Comparison of ENCODE assay signal across 19 cellular contexts in the genomic region with DNA sequence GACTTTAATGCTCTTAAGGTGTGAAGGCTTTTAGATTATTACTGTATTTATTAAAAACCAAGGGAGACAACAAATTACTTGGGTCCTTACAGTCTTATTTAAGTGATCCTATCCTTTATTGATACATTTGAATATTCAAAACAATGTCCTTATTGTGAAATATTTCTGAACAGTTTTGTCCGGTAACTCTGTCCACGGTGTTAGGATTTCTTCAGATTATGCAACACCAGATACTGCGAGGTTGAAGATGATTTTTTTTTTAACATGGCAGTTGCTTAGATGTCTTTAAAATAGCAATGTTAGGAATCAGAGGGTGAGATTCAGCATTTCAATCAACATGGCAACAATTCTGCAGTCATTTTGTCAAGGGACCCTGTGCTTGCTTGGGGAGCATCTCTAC.
"Had no signal": no experiment of that assay in that cellular context is flagged by ENCODE, and none has a peak within 500 bp of the region (broad histone marks: within the 10 kb centered on the region; RNA-seq: fewer than 3 reads in every experiment).

No MANE protein-coding gene starts in this region.

- H3K4me3 ChIP-seq: esophagus muscularis mucosa, hepatocyte, smooth muscle cell, suprapubic skin, thyroid gland had no signal

- H3K4me1 ChIP-seq: suprapubic skin had no signal

- H3K36me3 ChIP-seq: esophagus muscularis mucosa, neutrophil, suprapubic skin, thyroid gland had no signal

- ATAC-seq: effector memory CD8-positive, alpha-beta T cell; naive thymus-derived CD4-positive, alpha-beta T cell; right cardiac atrium; stimulated activated effector memory CD8-positive, alpha-beta T cell treated with anti-CD3 and anti-CD28 coated beads, Interleukin-12 subunit alpha, Interleukin-12 subunit beta, amount 100 ng/mL, for 72 hours; stimulated activated naive CD8-positive, alpha-beta T cell treated with anti-CD3 and anti-CD28 coated beads, Interleukin-15, Interleukin-2, amounts not matched to agents 100 U/mL and 50 U/mL, for 24 hours had no signal

- H3K79me2 ChIP-seq: hepatocyte had no signal

- H3K9me3 ChIP-seq: esophagus muscularis mucosa, neutrophil, suprapubic skin, thyroid gland had no signal

- H3K27me3 ChIP-seq: esophagus muscularis mucosa, hepatocyte, neutrophil, suprapubic skin, thyroid gland had no signal

- DNase-seq: effector memory CD8-positive, alpha-beta T cell; foreskin melanocyte; head of caudate nucleus; kidney glomerular epithelial cell; mammary epithelial cell; naive thymus-derived CD4-positive, alpha-beta T cell; posterior cingulate gyrus; right cardiac atrium; stimulated activated CD4-positive, alpha-beta T cell treated with anti-CD3 and anti-CD28 coated beads, Interleukin-4, amount 100 ng/mL, for 1 hour; stimulated activated CD8-positive, alpha-beta memory T cell treated with anti-CD3 and anti-CD28 coated beads, Interleukin-4, amount 100 ng/mL, for 48 hours; stimulated activated naive CD8-positive, alpha-beta T cell treated with anti-CD3 and anti-CD28 coated beads, Interleukin-15, Interleukin-2, amounts not matched to agents 100 U/mL and 50 U/mL, for 24 hours; thyroid gland had no signal

- H3K27ac ChIP-seq: epithelial cell of prostate, esophagus muscularis mucosa, hepatocyte, neutrophil, suprapubic skin, thyroid gland had no signal

- H3K4me2 ChIP-seq: hepatocyte, smooth muscle cell had no signal

- H2AFZ ChIP-seq: hepatocyte had no signal
